Comparison of ENCODE assay signal across 20 cellular contexts in genomic region chr6:134607411-134607810, GRCh38.
"Had no signal": no experiment of that assay in that cellular context is flagged by ENCODE, and none has a peak within 500 bp of the region (broad histone marks: within the 10 kb centered on the region; RNA-seq: fewer than 3 reads in every experiment).

No MANE protein-coding gene starts in this region.

- ATAC-seq: effector memory CD8-positive, alpha-beta T cell; left lobe of liver; psoas muscle; right cardiac atrium; stimulated activated naive B cell treated with anti-CD40 and anti-IgM and Interleukin-4, amounts not matched to agents 10 μg/mL and 1 μg/mL and 100 μg/mL, for 72 hours; upper lobe of right lung had no signal

- DNase-seq: effector memory CD8-positive, alpha-beta T cell; head of caudate nucleus; naive B cell; nucleus accumbens; posterior cingulate gyrus; psoas muscle; right cardiac atrium; sigmoid colon; spleen; stimulated activated CD4-positive, alpha-beta T cell treated with anti-CD3 and anti-CD28 coated beads, Interleukin-2, amount 100 ng/mL, for 48 hours; stimulated activated naive B cell treated with anti-CD40 and anti-IgM and Interleukin-4, amounts not matched to agents 10 μg/mL and 1 μg/mL and 100 μg/mL, for 72 hours; transverse colon; upper lobe of right lung; uterus had no signal

- H3K4me2 ChIP-seq: neural progenitor cell had no signal

- H3K4me3 ChIP-seq: coronary artery, lung, neural progenitor cell, psoas muscle, sigmoid colon, skin epidermis, spleen, suprapubic skin, transverse colon, upper lobe of right lung, uterus had no signal

- H3K4me1 ChIP-seq: neural progenitor cell, psoas muscle, transverse colon, upper lobe of right lung, uterus had no signal

- H3K9me3 ChIP-seq: psoas muscle, sigmoid colon, spleen, suprapubic skin, transverse colon, upper lobe of right lung, uterus had no signal

- H3K36me3 ChIP-seq: neural progenitor cell, sigmoid colon, spleen, suprapubic skin, transverse colon, upper lobe of right lung, uterus had no signal

- H3K9ac ChIP-seq: neural progenitor cell had no signal

- H2AFZ ChIP-seq: neural progenitor cell had no signal

- H3K27ac ChIP-seq: coronary artery, neural progenitor cell, psoas muscle, sigmoid colon, skin epidermis, spleen, suprapubic skin, transverse colon, upper lobe of right lung, uterus had no signal

- H3K27me3 ChIP-seq: neural progenitor cell, sigmoid colon, spleen, suprapubic skin, transverse colon, upper lobe of right lung, uterus had no signal
